ENCODE assay signal across 12 cellular contexts in the genomic region with DNA sequence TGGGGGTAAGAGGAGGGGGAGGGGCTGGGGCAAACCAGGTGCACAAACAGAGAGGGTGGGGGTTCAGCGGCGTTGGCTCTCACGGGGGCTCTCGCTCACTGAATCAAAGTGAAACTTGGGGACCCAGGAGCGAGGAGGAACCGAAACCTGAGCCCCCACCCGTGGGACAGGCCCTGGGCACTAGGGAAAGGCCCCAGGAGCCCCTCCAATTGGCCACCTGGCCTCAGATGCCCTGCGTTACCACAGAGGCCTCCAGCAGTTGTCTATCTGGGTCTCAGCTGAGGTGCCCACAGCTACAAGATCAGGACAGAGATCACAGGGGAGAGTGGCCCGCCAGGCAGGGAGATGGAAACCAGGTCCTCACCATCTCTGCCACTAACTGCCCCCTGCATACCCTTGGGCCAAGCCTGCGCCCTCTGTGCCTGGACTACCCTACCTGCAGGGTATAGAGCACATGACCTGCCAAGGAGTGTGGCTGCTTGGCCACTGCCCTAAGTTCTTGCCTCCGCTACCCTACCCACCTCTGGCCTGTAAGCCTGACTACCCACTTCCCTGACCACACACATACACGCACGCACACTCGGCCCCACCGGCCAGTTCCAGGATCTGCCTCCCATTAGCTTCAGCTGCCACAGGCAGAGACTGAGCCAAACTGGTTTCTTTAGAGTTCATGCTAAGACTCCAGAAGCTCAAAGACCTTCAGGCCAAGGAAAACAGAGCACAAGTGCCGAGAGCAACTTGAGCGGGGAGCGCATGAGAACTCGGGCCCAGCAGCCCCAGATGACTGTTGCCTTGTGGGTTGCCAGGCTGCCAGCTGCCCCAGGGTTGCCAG. TPM values are rescaled to one million over a fixed set of nuclear protein-coding genes. Genes with fewer than 3 reads are reported as not detected.
DNase-seq lines count a peak whose midpoint lies in the region; ATAC-seq, FAIRE-seq and TF ChIP-seq lines count a peak whose summit lies in the region.
"Had no signal": no experiment of that assay in that cellular context is flagged by ENCODE, and none has a peak within 500 bp of the region (broad histone marks: within the 10 kb centered on the region; RNA-seq: fewer than 3 reads in every experiment).

No MANE protein-coding gene starts in this region.

- H4K5ac ChIP-seq in H1 (ENCODE audit: insufficient read length, low read depth, low read length), result no peak overlapping the region

- intact Hi-C loops in Right ventricle myocardium inferior (cut with DNase I), result no loop called here
- intact Hi-C loops in A673 (cut with micrococcal nuclease; ENCODE audit: unreplicated experiment), result loop anchor here (10.0 kb wide), 1 partner anchor 391 kb away; no protein-coding TSS in a partner anchor

- BruUV-seq in A673 (replicated peaks; lab: Mats Ljungman, UMichigan), result no TSS peak

- H2BK15ac ChIP-seq in H1 (ENCODE audit: low read length), result no peak overlapping the region

- H3K4me3 ChIP-seq in H1 (ENCODE audit: extremely low read depth in 1 of 4, insufficient read depth in 2 of 4, low read depth in 3 of 4, low read length in 4 of 4), result no peak overlapping the region
- H3K4me3 ChIP-seq in A673 (ENCODE audit: low read depth, low read length, poor library complexity, severe bottlenecking), result no peak overlapping the region
- H3K4me3 ChIP-seq: suprapubic skin had no signal

- no peak overlapping the region for H3K4me2 ChIP-seq in H1 (ENCODE audit: insufficient read depth in 1 of 2, low read depth in 2 of 2, low read length in 2 of 2)

- TF ChIP-seq POLR2A in H1 (IDR thresholded peaks at IDR 0.05; ENCODE audit: control extremely low read depth in 1 of 2, low read depth in 2 of 2, low read length in 2 of 2), result no peak

- H3K14ac ChIP-seq in H1 (ENCODE audit: insufficient read length), result no peak overlapping the region

- TF ChIP-seq EP300 in H1 (IDR thresholded peaks at IDR 0.05; ENCODE audit: borderline replicate concordance in 1 of 2, low read depth in 2 of 2, low read length in 2 of 2), result no peak

- CTCF ChIA-PET in H1 (lab: Charles Lee; ENCODE audit: partially characterized antibody), result interaction anchor here (0.7 to 22.2 kb wide), 7 partner anchors 11 to 417 kb away, joined by 3 to 657 read pairs (median 5); no protein-coding TSS in a partner anchor
- CTCF ChIA-PET in A673 (lab: Charles Lee), result no interaction called here

- no peak for TF ChIP-seq RAD21 in H1 (IDR thresholded peaks at IDR 0.05 in 1 of 2, conservative IDR thresholded peaks at IDR 0.05 in 1 of 2; ENCODE audit: low read depth in 2 of 2, low read length in 2 of 2)

- no peaks in the 10 kb centered on the region for H3K79me1 ChIP-seq in H1 (ENCODE audit: low read depth, low read length)

- H3K27me3 ChIP-seq in H1 (replicated peaks in 1 of 4; ENCODE audit: control insufficient read depth in 3 of 4, extremely low read depth in 1 of 4, insufficient read depth in 3 of 4, low read length in 3 of 4), result peaks cover 6 to 23% (median 21%) of the 10 kb centered on the region in 4 experiments
- H3K27me3 ChIP-seq in A673 (replicated peaks; ENCODE audit: insufficient read depth, low read depth, low read length, poor library complexity), result no peaks in the 10 kb centered on the region

- no peak overlapping the region for H3K4ac ChIP-seq in H1 (replicated peaks; ENCODE audit: insufficient read length, low read depth, low read length)

- H2BK12ac ChIP-seq in H1 (ENCODE audit: low read depth, low read length), result no peak overlapping the region

- H3K18ac ChIP-seq in H1 (ENCODE audit: extremely low read depth, low read length), result no peak overlapping the region

- H3K27ac ChIP-seq in H1 (ENCODE audit: low read depth, low read length) (no peak overlapping the region), A673 (ENCODE audit: low read depth, low read length, poor library complexity, severe bottlenecking) (no peak overlapping the region)
- H3K27ac ChIP-seq: suprapubic skin, VCaP had no signal

- H3K56ac ChIP-seq in H1 (replicated peaks; ENCODE audit: insufficient read length, low read depth, low read length), result no peak overlapping the region

- H2BK120ac ChIP-seq in H1 (replicated peaks; ENCODE audit: low read depth, low read length), result no peak overlapping the region

- H3K9me3 ChIP-seq in H1 (ENCODE audit: insufficient read depth in 2 of 2, low read depth in 1 of 2, low read length in 1 of 2), result no peaks in the 10 kb centered on the region
- H3K9me3 ChIP-seq in A673 (ENCODE audit: low read depth, low read length, poor library complexity, severe bottlenecking), result peaks cover 6% of the 10 kb centered on the region

- no peak overlapping the region for H2BK20ac ChIP-seq in H1 (ENCODE audit: low read length)

- POLR2A ChIA-PET in H1 (lab: Charles Lee; ENCODE audit: partially characterized antibody), result no interaction called here
- POLR2A ChIA-PET in A673 (lab: Charles Lee; ENCODE audit: low non-redundant PET), result no interaction called here

- H2AFZ ChIP-seq in H1 (ENCODE audit: low read length), result no peak overlapping the region

- no peaks in the 10 kb centered on the region for H3K79me2 ChIP-seq in H1 (ENCODE audit: control insufficient read depth in 1 of 2, insufficient read depth in 2 of 2, low read length in 2 of 2)

- H3K36me3 ChIP-seq in H1 (ENCODE audit: control insufficient read depth in 2 of 4, insufficient read depth in 4 of 4, low read length in 3 of 4), result no peaks in the 10 kb centered on the region
- H3K36me3 ChIP-seq in A673 (ENCODE audit: insufficient read depth, low read length, poor library complexity, severe bottlenecking), result no peaks in the 10 kb centered on the region
- H3K36me3 ChIP-seq: suprapubic skin had no signal

- no peak overlapping the region for H2AK5ac ChIP-seq in H1 (ENCODE audit: low read depth, low read length)

- DNase-seq in H1 (ENCODE audit: low read depth in 1 of 2, low spot score in 2 of 2) (no peak), SK-N-DZ (ENCODE audit: low spot score) (no peak), urothelium cell line (ENCODE audit: low spot score) (no peak), Right ventricle myocardium inferior (ENCODE audit: missing footprints) (no peak), A673 (ENCODE audit: low spot score) (no peak)
- DNase-seq: DMS 273 treated with DMSO at 0.1 percent for 48 hours had no signal

- H4K91ac ChIP-seq in H1 (replicated peaks; ENCODE audit: insufficient read length, low read length), result no peak overlapping the region

- peak overlapping the region; percentile 60; the same call in 1 of the 2 replicates for H4K8ac ChIP-seq in H1 (ENCODE audit: extremely low read depth, insufficient read depth, low read length)

- ATAC-seq in GM18502 (IDR thresholded peaks at IDR 0.05; ENCODE audit: poor library complexity, unreplicated experiment) (peak; percentile 60), GM21360 (IDR thresholded peaks at IDR 0.05; ENCODE audit: unreplicated experiment) (peak; percentile 49), HG03095 (IDR thresholded peaks at IDR 0.05; ENCODE audit: unreplicated experiment) (peak; percentile 50), Right ventricle myocardium inferior (no peak)

- H3K23me2 ChIP-seq in H1 (ENCODE audit: low read depth, low read length), result no peaks in the 10 kb centered on the region

- no peak overlapping the region for H2BK5ac ChIP-seq in H1 (ENCODE audit: low read depth, low read length)

- WGBS in H1 (ENCODE audit: extremely low coverage in 1 of 2, insufficient coverage in 1 of 2, insufficient read length in 1 of 2, insufficient replicate concordance in 2 of 2, low coverage in 1 of 2, low lambda C conversion rate in 2 of 2, missing lambda C conversion rate in 1 of 2), 2 experiments, result 92% methylated on average over 12 of the region's 19 CpGs; no CpG with 5 or more reads in 1 of the 2 experiments

- H3K23ac ChIP-seq in H1 (ENCODE audit: insufficient read length), result no peak overlapping the region

- H3K9ac ChIP-seq in H1 (replicated peaks in 1 of 4; ENCODE audit: extremely low read depth in 1 of 4, low read depth in 3 of 4, low read length in 3 of 4), result no peak overlapping the region

- FAIRE-seq in H1 (lab: Jason Lieb, UNC) (no peak), urothelium cell line (lab: Jason Lieb, UNC) (no peak)

- TF ChIP-seq CTCF in H1 (IDR thresholded peaks at IDR 0.05; ENCODE audit: control extremely low read depth in 1 of 3, insufficient read depth in 1 of 3, low read depth in 1 of 3, low read length in 3 of 3) (no peak), A673 (conservative IDR thresholded peaks at IDR 0.05; ENCODE audit: low read depth, low read length) (no peak)

- H4K20me1 ChIP-seq in H1 (replicated peaks in 1 of 2; ENCODE audit: control insufficient read depth in 1 of 2, insufficient read depth in 2 of 2, low read length in 2 of 2), result peaks cover 0 to 2% of the 10 kb centered on the region in 2 experiments

- H3K4me1 ChIP-seq in H1 (replicated peaks in 1 of 4; ENCODE audit: control insufficient read depth in 3 of 4, insufficient read depth in 4 of 4, low read length in 3 of 4), result peaks cover 0 to 6% (median 1%) of the 10 kb centered on the region in 4 experiments; a peak in 3 of 7 replicates
- H3K4me1 ChIP-seq in A673 (ENCODE audit: insufficient read depth, low read length, poor library complexity, severe bottlenecking), result peaks cover 19% of the 10 kb centered on the region
- H3K4me1 ChIP-seq: suprapubic skin had no signal

TF ChIP-seq in H1, 55 proteins besides CTCF, POLR2A, EP300 and RAD21:
- TF ChIP-seq ASH2L (IDR thresholded peaks at IDR 0.05; ENCODE audit: low read length) (no peak), RXRA (IDR thresholded peaks at IDR 0.05; ENCODE audit: insufficient read depth, low read depth, low read length) (no peak)
- TF ChIP-seq, protein P1, sequence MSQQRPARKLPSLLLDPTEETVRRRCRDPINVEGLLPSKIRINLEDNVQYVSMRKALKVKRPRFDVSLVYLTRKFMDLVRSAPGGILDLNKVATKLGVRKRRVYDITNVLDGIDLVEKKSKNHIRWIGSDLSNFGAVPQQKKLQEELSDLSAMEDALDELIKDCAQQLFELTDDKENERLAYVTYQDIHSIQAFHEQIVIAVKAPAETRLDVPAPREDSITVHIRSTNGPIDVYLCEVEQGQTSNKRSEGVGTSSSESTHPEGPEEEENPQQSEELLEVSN (IDR thresholded peaks at IDR 0.05), result no peak

RNA-seq across cellular contexts. Expression of a gene that starts 39.9 kb away (rescaled TPM):
- total RNA-seq in H1 (2021; fragmentation: NEBNext Ultra II Directional; extraction: Animal tissue kit (Norgen Biotek cat#: 25700)), result 0.13 and 0.43 TPM in 2 replicates
- 0.29 and 0.44 TPM in 2 replicates for polyA plus RNA-seq in H1 (2011; rRNA removed)
- polyA plus RNA-seq in H1 (2011; cell fraction: cytosol; rRNA removed), result 0.09 TPM
- polyA plus RNA-seq in H1 (2011; cell fraction: nucleus; rRNA removed), result 0.14 TPM
- 0.14 to 0.19 TPM (median 0.18 TPM) in 4 replicates for polyA plus RNA-seq in H1 (2012, experiment 1 of 2)
- polyA plus RNA-seq in H1 (2012, experiment 2 of 2), result 0.07 TPM
- 0.14 TPM for polyA plus RNA-seq in H1 (2013, experiment 1 of 2)
- polyA plus RNA-seq in H1 (2013, experiment 2 of 2), result 0.18 TPM
- 0.09 and 0.27 TPM in 2 replicates for polyA minus RNA-seq in H1 (2011; rRNA and poly(A)+ RNA removed)
- not detected for polyA minus RNA-seq in H1 (2011; cell fraction: cytosol; rRNA and poly(A)+ RNA removed)
- 0.90 TPM for polyA minus RNA-seq in H1 (2011; cell fraction: nucleus; rRNA and poly(A)+ RNA removed)
- 5.1 TPM in 2 replicates for polyA plus RNA-seq in SK-N-DZ (2014; cell fraction: cytosol; rRNA removed)
- 3.2 and 4.9 TPM in 2 replicates for polyA plus RNA-seq in SK-N-DZ (2014; cell fraction: nucleus; rRNA removed)
- not detected for total RNA-seq in Right ventricle myocardium inferior
- 3.3 and 5.5 TPM in 2 replicates for total RNA-seq in A673 (2021)
- total RNA-seq: NCI-H460 had no signal
